In the genomic region with DNA sequence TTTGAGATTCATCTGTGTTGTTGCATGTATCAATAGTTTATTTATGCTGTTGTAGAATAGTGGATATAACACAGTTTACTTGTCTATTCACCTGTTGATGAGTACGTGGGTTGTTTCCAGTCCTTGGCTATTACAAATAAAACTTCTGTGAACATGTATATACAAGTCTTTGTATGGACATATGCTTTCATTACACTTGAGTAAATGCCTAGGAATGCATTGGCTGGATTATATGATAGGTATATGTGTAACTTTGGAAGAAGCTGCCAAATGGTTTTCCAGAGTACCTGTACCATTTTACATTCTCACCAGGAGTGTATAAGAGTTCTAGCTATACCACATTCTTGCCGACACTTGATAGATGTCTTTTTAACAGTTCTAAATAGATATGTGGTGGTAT, we compare ENCODE assay signal across 21 cellular contexts. TPM values are rescaled to one million over a fixed set of nuclear protein-coding genes. Genes with fewer than 3 reads are reported as not detected.
DNase-seq lines count a peak whose midpoint lies in the region; ATAC-seq and TF ChIP-seq lines count a peak whose summit lies in the region.
"Had no signal": no experiment of that assay in that cellular context is flagged by ENCODE, and none has a peak within 500 bp of the region (broad histone marks: within the 10 kb centered on the region; RNA-seq: fewer than 3 reads in every experiment).

No MANE protein-coding gene starts in this region.

- no peaks in the 10 kb centered on the region for H3K36me3 Mint-ChIP-seq in stimulated activated memory B cell treated with anti-CD40 and anti-IgM and Interleukin-4, amounts not matched to agents 10 μg/mL and 1 μg/mL and 100 μg/mL, for 72 hours
- H3K36me3 Mint-ChIP-seq in activated CD8-positive, alpha-beta T cell treated with anti-CD3 and anti-CD28 coated beads for 36 hours (ENCODE audit: low read depth) = no peaks in the 10 kb centered on the region

- no peaks in the 10 kb centered on the region for H3K4me1 ChIP-seq in HEK293 (ENCODE audit: control insufficient read depth, insufficient read depth, low read length)

- POLR2A ChIA-PET in HEK293 (lab: Yijun Ruan, JAX) = no interaction called here
- POLR2A ChIA-PET in RWPE1 (lab: Yijun Ruan, JAX; ENCODE audit: low non-redundant PET) = no interaction called here
- POLR2A ChIA-PET in activated CD8-positive, alpha-beta T cell treated with anti-CD3 and anti-CD28 coated beads for 36 hours (lab: Charles Lee) = no interaction called here

- H3K27ac Mint-ChIP-seq in stimulated activated memory B cell treated with anti-CD40 and anti-IgM and Interleukin-4, amounts not matched to agents 10 μg/mL and 1 μg/mL and 100 μg/mL, for 72 hours = peak overlapping the region; percentile 20
- H3K27ac Mint-ChIP-seq in activated CD8-positive, alpha-beta T cell treated with anti-CD3 and anti-CD28 coated beads for 36 hours = no peak overlapping the region

- H3K27me3 Mint-ChIP-seq in stimulated activated memory B cell treated with anti-CD40 and anti-IgM and Interleukin-4, amounts not matched to agents 10 μg/mL and 1 μg/mL and 100 μg/mL, for 72 hours = no peaks in the 10 kb centered on the region
- peaks cover 2% of the 10 kb centered on the region for H3K27me3 Mint-ChIP-seq in activated CD8-positive, alpha-beta T cell treated with anti-CD3 and anti-CD28 coated beads for 36 hours
- H3K27me3 Mint-ChIP-seq: IgD-negative memory B cell had no signal

- CTCF ChIA-PET in HEK293 (lab: Yijun Ruan, JAX) (no interaction called here), RWPE1 (lab: Yijun Ruan, JAX) (interaction anchor here (1.0 kb wide), 1 partner anchor 107 kb away, joined by 4 read pairs; no protein-coding TSS in a partner anchor)
- CTCF ChIA-PET in activated CD8-positive, alpha-beta T cell treated with anti-CD3 and anti-CD28 coated beads for 36 hours (lab: Charles Lee) = no interaction called here

- DNase-seq in RWPE1 (ENCODE audit: low spot score) (peak; percentile 65), cerebellar nuclear complex (lab: John Stamatoyannopoulos, UW) (no peak)
- DNase-seq in stimulated activated CD4-positive, alpha-beta T cell treated with anti-CD3 and anti-CD28 coated beads, Interleukin-12 subunit alpha, Interleukin-12 subunit beta, amount 100 ng/mL, for 4 hours = no peak
- DNase-seq in activated CD8-positive, alpha-beta T cell treated with anti-CD3 and anti-CD28 coated beads for 36 hours = no peak
- DNase-seq: ACHN, DMS79, H7, Karpas-422, MG63, NCI-H1048, NCI-H1436, NCI-H1930, NCI-H345, NCI-H526, Right ventricle myocardium superior had no signal

- intact Hi-C loops in activated CD8-positive, alpha-beta T cell treated with anti-CD3 and anti-CD28 coated beads for 36 hours (cut with micrococcal nuclease) = no loop called here

- no peak overlapping the region for H3K4me3 Mint-ChIP-seq in stimulated activated memory B cell treated with anti-CD40 and anti-IgM and Interleukin-4, amounts not matched to agents 10 μg/mL and 1 μg/mL and 100 μg/mL, for 72 hours
- H3K4me3 Mint-ChIP-seq in activated CD8-positive, alpha-beta T cell treated with anti-CD3 and anti-CD28 coated beads for 36 hours = no peak overlapping the region

- no peaks in the 10 kb centered on the region for H3K36me3 ChIP-seq in HEK293 (ENCODE audit: control insufficient read depth in 2 of 2, insufficient read depth in 1 of 2, low read length in 2 of 2)
- H3K36me3 ChIP-seq: MG63 had no signal

- no peak overlapping the region for H3K27ac ChIP-seq in HEK293 (ENCODE audit: extremely low read depth, low read depth, low read length)
- no peak overlapping the region for H3K27ac ChIP-seq in RWPE1
- H3K27ac ChIP-seq: C4-2B had no signal

- H3K4me1 Mint-ChIP-seq in stimulated activated memory B cell treated with anti-CD40 and anti-IgM and Interleukin-4, amounts not matched to agents 10 μg/mL and 1 μg/mL and 100 μg/mL, for 72 hours = peaks cover 11% of the 10 kb centered on the region
- H3K4me1 Mint-ChIP-seq in activated CD8-positive, alpha-beta T cell treated with anti-CD3 and anti-CD28 coated beads for 36 hours (ENCODE audit: low read depth) = peaks cover 3% of the 10 kb centered on the region

- H3K4me3 ChIP-seq in HEK293 (ENCODE audit: low read depth, low read length) = no peak overlapping the region
- H3K4me3 ChIP-seq: MG63 had no signal

- peak; percentile 75 for ATAC-seq in esophagus mucosa
- ATAC-seq in stimulated activated memory B cell treated with anti-CD40 and anti-IgM and Interleukin-4, amounts not matched to agents 10 μg/mL and 1 μg/mL and 100 μg/mL, for 72 hours = no peak
- no peak for ATAC-seq in activated CD8-positive, alpha-beta T cell treated with anti-CD3 and anti-CD28 coated beads for 36 hours
- ATAC-seq: Panc1 had no signal

- TF ChIP-seq CTCF in HEK293 (tag by site-specific recombination; IDR thresholded peaks at IDR 0.05) (no peak), RWPE1 (conservative IDR thresholded peaks at IDR 0.05; ENCODE audit: low read depth) (no peak)
- TF ChIP-seq CTCF in activated CD8-positive, alpha-beta T cell treated with anti-CD3 and anti-CD28 coated beads for 36 hours (IDR thresholded peaks at IDR 0.05) = no peak

- H3K9me3 ChIP-seq in HEK293 (ENCODE audit: control insufficient read depth, insufficient read depth, low read depth, low read length) = no peaks in the 10 kb centered on the region
- H3K9me3 ChIP-seq: MG63 had no signal

- no peaks in the 10 kb centered on the region for H3K9me3 Mint-ChIP-seq in stimulated activated memory B cell treated with anti-CD40 and anti-IgM and Interleukin-4, amounts not matched to agents 10 μg/mL and 1 μg/mL and 100 μg/mL, for 72 hours
- no peaks in the 10 kb centered on the region for H3K9me3 Mint-ChIP-seq in activated CD8-positive, alpha-beta T cell treated with anti-CD3 and anti-CD28 coated beads for 36 hours
- H3K9me3 Mint-ChIP-seq: IgD-negative memory B cell had no signal

TF ChIP-seq in HEK293, 187 proteins besides CTCF, POLR2A, EP300 and RAD21:
- TF ChIP-seq ZNF292 (tag by site-specific recombination; IDR thresholded peaks at IDR 0.05; ENCODE audit: borderline replicate concordance, low read depth) (no peak), ZNF701 (tag by site-specific recombination; IDR thresholded peaks at IDR 0.05) (no peak), SCRT2 (tag by site-specific recombination; IDR thresholded peaks at IDR 0.05) (peak; percentile 13; the same call in 1 of the 2 replicates), ZEB2 (tag by site-specific recombination; IDR thresholded peaks at IDR 0.05) (no peak)
TF ChIP-seq in HEK293: peak in this region for 1.

RNA-seq across cellular contexts. Expression of a gene that starts 16.5 kb away (rescaled TPM):
- not detected for total RNA-seq in esophagus mucosa
- total RNA-seq in activated CD8-positive, alpha-beta T cell treated with anti-CD3 and anti-CD28 coated beads for 36 hours = not detected

RNA-seq across cellular contexts. Expression of a gene that starts 55.2 kb away (rescaled TPM):
- total RNA-seq in esophagus mucosa = 0.24 TPM
- not detected for total RNA-seq in activated CD8-positive, alpha-beta T cell treated with anti-CD3 and anti-CD28 coated beads for 36 hours
- total RNA-seq: H7, Right ventricle myocardium superior had no signal

RNA-seq across cellular contexts. Expression of a gene that starts 57.1 kb away (rescaled TPM):
- total RNA-seq in esophagus mucosa = 31.7 TPM
- total RNA-seq in activated CD8-positive, alpha-beta T cell treated with anti-CD3 and anti-CD28 coated beads for 36 hours = 10 to 100 TPM; 61.7 to 61.9 TPM
